Comparison of ENCODE assay signal across 17 cellular contexts in the genomic region with DNA sequence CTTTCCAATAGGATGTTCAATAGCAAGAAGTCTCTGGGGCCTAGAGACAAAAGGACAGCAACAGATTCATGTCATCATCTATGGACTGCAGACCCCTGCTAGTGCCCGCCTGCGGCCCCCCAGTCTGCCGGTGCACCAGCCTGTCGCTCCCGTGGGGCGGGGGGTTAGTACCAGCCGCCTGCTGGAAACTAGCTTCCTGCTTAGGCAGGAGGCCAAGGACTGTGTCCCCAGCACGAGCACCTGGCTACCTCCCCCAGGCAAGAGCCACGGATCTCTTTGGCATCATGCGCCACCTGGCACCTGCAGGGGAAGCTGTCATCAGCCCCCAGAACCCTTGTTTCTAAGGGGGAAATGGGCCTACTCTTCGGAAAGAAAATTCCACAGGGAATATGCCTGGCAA.
DNase-seq lines count a peak whose midpoint lies in the region; ATAC-seq and TF ChIP-seq lines count a peak whose summit lies in the region.
"Had no signal": no experiment of that assay in that cellular context is flagged by ENCODE, and none has a peak within 500 bp of the region (broad histone marks: within the 10 kb centered on the region; RNA-seq: fewer than 3 reads in every experiment).

No MANE protein-coding gene starts in this region.

- ATAC-seq in left lung (peak; percentile 4), GM18870 (IDR thresholded peaks at IDR 0.05; ENCODE audit: unreplicated experiment) (no peak)
- ATAC-seq: GM12878; natural killer cell treated with Interleukin-12 subunit alpha and Interleukin-12 subunit beta and Interleukin-15 and Interleukin-18, amount 100 ng/mL, for 72 hours had no signal

- H3K36me3 ChIP-seq in BE2C (peaks cover 21% of the 10 kb centered on the region), left lung (peaks cover 0 to 42% of the 10 kb centered on the region in 2 donors)

- H3K4me1 ChIP-seq in BE2C (peaks cover 24% of the 10 kb centered on the region), left lung (peaks cover 0 to 23% of the 10 kb centered on the region in 2 donors)

- DNase-seq in BE2C (peak; percentile 31), COR-L47 (lab: John Stamatoyannopoulos, UW) (peak; percentile 79), NCI-H345 (lab: John Stamatoyannopoulos, UW) (peak; percentile 81), left lung (peak in 1 of 2 donors; percentile 65), activated T-cell treated with anti-CD3 and anti-CD28 coated beads for 4 hours (no peak), A172 (ENCODE audit: low spot score) (no peak)
- DNase-seq in NK-92 treated with Interleukin-12 subunit alpha and Interleukin-12 subunit beta, amount 100 ng/mL, for 24 hours (lab: John Stamatoyannopoulos, UW): no peak
- DNase-seq: activated naive CD8-positive, alpha-beta T cell treated with anti-CD3 and anti-CD28 coated beads, Interleukin-2, amount 10 ng/mL, durations not matched to agents 7 days and 5 days; central memory CD4-positive, alpha-beta T cell; foreskin melanocyte; HCEC 1CT; MM.1S; stimulated activated naive CD4-positive, alpha-beta T cell treated with Interleukin-2 at 50 U/mL for 16 hours; T-helper 1 cell had no signal

- no peak overlapping the region for H3K4me3 ChIP-seq in BE2C (ENCODE audit: low read depth, low read length)
- H3K4me3 ChIP-seq in left lung: no peak overlapping the region
- H3K4me3 ChIP-seq: GM12878 had no signal

- no peak overlapping the region for H3K27ac ChIP-seq in left lung

- no peaks in the 10 kb centered on the region for H3K9me3 ChIP-seq in BE2C
- H3K9me3 ChIP-seq in left lung: no peaks in the 10 kb centered on the region

- TF ChIP-seq CTCF in BE2C (IDR thresholded peaks at IDR 0.05; ENCODE audit: low read depth, low read length) (no peak), left lung (IDR thresholded peaks at IDR 0.05) (no peak)

- intact Hi-C loops in left lung (cut with DNase I): no loop called here

- no peaks in the 10 kb centered on the region for H3K27me3 ChIP-seq in BE2C
- no peaks in the 10 kb centered on the region for H3K27me3 ChIP-seq in left lung

Comparison
In these comparisons a context has a peak if more than half of its experiments do, and no peak if none do; other contexts are left out.
1. DNase-seq: peak in BE2C (single experiment), COR-L47 (single experiment) and NCI-H345 (single experiment); none in NK-92 treated with Interleukin-12 subunit alpha and Interleukin-12 subunit beta, amount 100 ng/mL, for 24 hours (single experiment), activated T-cell treated with anti-CD3 and anti-CD28 coated beads for 4 hours (single experiment) and A172 (single experiment).